In the genomic region with DNA sequence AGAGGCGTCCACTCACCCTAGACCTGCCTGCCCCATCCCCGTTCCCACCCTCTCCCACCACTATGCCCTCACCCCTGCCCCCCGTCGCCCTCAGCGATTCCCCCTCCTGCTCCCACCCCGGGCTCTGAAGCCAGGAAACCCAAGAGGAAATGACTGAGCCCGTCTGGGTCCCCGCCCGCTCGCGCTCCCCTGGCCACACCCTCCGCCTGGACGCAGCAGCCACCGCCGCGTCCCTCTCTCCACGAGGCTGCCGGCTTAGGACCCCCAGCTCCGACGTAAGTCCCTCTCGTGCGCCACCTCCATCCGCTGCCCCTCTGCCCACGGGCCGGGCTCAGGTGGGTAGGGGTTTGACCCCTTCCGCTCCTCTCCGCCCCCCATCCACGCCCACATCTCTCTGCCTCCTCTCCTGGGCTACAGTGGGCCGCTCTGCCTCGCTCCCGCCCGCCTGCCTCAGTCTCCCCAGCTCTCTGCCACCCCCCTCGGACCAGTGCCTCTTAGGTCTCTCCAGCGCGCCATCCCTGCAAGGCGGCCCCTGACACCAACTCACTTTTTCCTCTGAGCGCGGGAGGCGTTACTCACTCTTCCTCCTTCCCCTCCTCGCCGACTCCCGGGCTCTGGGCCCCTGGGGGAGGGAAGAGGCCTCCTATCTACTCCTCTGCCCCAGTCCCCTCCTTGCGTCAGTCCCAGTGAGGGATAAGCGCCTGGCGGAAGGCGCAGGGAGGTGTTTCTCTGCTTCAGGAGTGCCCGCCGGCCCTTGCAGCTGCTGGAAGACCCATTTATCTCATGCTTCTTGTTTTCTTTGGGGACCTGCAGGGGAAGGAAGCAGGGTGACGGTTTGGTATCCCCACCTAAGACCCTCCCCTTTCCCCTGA, we compare ENCODE assay signal across 8 cellular contexts. TPM values are rescaled to one million over a fixed set of nuclear protein-coding genes. Genes with fewer than 3 reads are reported as not detected.
DNase-seq lines count a peak whose midpoint lies in the region; ATAC-seq, FAIRE-seq and TF ChIP-seq lines count a peak whose summit lies in the region.

A gene with protein sequence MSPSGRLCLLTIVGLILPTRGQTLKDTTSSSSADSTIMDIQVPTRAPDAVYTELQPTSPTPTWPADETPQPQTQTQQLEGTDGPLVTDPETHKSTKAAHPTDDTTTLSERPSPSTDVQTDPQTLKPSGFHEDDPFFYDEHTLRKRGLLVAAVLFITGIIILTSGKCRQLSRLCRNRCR (plus strand): TSS at position 201 of the 872 bp plus-strand sequence. CDS start 816 bp downstream, outside the sequence.

- H2BK120ac ChIP-seq in H1 (replicated peaks; ENCODE audit: low read depth, low read length), result peak within 1 kb of the TSS; percentile 57

- peak within 1 kb of the TSS; percentile 38; the same call in 1 of the 2 replicates for H2AFZ ChIP-seq in H1 (ENCODE audit: low read length)

- TF ChIP-seq RAD21 in H1 (IDR thresholded peaks at IDR 0.05 in 1 of 2, conservative IDR thresholded peaks at IDR 0.05 in 1 of 2; ENCODE audit: low read depth in 2 of 2, low read length in 2 of 2), result no peak

- peak; percentile 77 for ATAC-seq in activated CD8-positive, alpha-beta T cell treated with anti-CD3 and anti-CD28 coated beads, Interleukin-2, amount 10 ng/mL, durations not matched to agents 7 days and 5 days
- peak; percentile 91 for ATAC-seq in mucosa of descending colon
- ATAC-seq in HG03097 (IDR thresholded peaks at IDR 0.05; ENCODE audit: low FRiP score, unreplicated experiment), result no peak

- no peak within 1 kb of the TSS for H2AK5ac ChIP-seq in H1 (ENCODE audit: low read depth, low read length)

- TF ChIP-seq POLR2A in H1 (IDR thresholded peaks at IDR 0.05; ENCODE audit: control extremely low read depth in 1 of 2, low read depth in 2 of 2, low read length in 2 of 2), result no peak

- peak within 1 kb of the TSS; percentile 96 for H3K27ac Mint-ChIP-seq in activated CD8-positive, alpha-beta T cell treated with anti-CD3 and anti-CD28 coated beads, Interleukin-2, amount 10 ng/mL, durations not matched to agents 7 days and 5 days

- POLR2A ChIA-PET in activated CD8-positive, alpha-beta T cell treated with anti-CD3 and anti-CD28 coated beads, Interleukin-2, amount 10 ng/mL, durations not matched to agents 7 days and 5 days (lab: Charles Lee), result interaction anchor here (0.6 to 2.2 kb wide), 12 partner anchors 8 to 114 kb away, joined by 3 to 18 read pairs (median 5); a partner anchor contains a TSS
- POLR2A ChIA-PET in H1 (lab: Charles Lee; ENCODE audit: partially characterized antibody), result interaction anchor here (0.7 to 5.6 kb wide), 16 partner anchors 9 to 113 kb away, joined by 3 to 67 read pairs (median 6); a partner anchor contains a TSS

- H4K91ac ChIP-seq in H1 (replicated peaks; ENCODE audit: insufficient read length, low read length), result peak within 1 kb of the TSS; percentile 92

- FAIRE-seq in H1 (lab: Jason Lieb, UNC), result no peak

- peaks cover 9% of the 10 kb centered on the region; the same call in 1 of the 2 replicates for H3K23me2 ChIP-seq in H1 (ENCODE audit: low read depth, low read length)

- peak within 1 kb of the TSS in 3 of 4 experiments; percentile 31 to 42 (median 34); a peak in 5 of 7 replicates for H3K9ac ChIP-seq in H1 (replicated peaks in 1 of 4; ENCODE audit: extremely low read depth in 1 of 4, low read depth in 3 of 4, low read length in 3 of 4)

- H3K4ac ChIP-seq in H1 (replicated peaks; ENCODE audit: insufficient read length, low read depth, low read length), result peak within 1 kb of the TSS; percentile 69

- DNase-seq in NCI-H146 (lab: John Stamatoyannopoulos, UW), result peak; percentile 17
- no peak for DNase-seq in NCI-H146 treated with DMSO at 0.1 percent for 48 hours (lab: John Stamatoyannopoulos, UW; ENCODE audit: unreplicated experiment)
- peak; percentile 31 for DNase-seq in NCI-H748 treated with DMSO at 0.1 percent for 48 hours (lab: John Stamatoyannopoulos, UW)
- DNase-seq in activated CD8-positive, alpha-beta T cell treated with anti-CD3 and anti-CD28 coated beads, Interleukin-2, amount 10 ng/mL, durations not matched to agents 7 days and 5 days, result peak; percentile 77
- DNase-seq in H1 (ENCODE audit: low read depth in 1 of 2, low spot score in 2 of 2), result peak in 1 of 2 experiments; percentile 72
- peak; percentile 66 to 88 (median 74) for DNase-seq in mucosa of descending colon
- DNase-seq in stimulated activated CD8-positive, alpha-beta memory T cell treated with anti-CD3 and anti-CD28 coated beads, Interleukin-4, amount 100 ng/mL, for 4 hours (ENCODE audit: low read depth in 2 of 2, low spot score in 1 of 2), result peak; percentile 63 to 74

- H3K18ac ChIP-seq in H1 (ENCODE audit: extremely low read depth, low read length), result peak within 1 kb of the TSS; percentile 95

- peak within 1 kb of the TSS; percentile 15; the same call in 1 of the 2 replicates for H2BK20ac ChIP-seq in H1 (ENCODE audit: low read length)

- H3K27ac ChIP-seq in H1 (ENCODE audit: low read depth, low read length), result peak within 1 kb of the TSS; percentile 21; the same call in 1 of the 2 replicates

- peak within 1 kb of the TSS; percentile 86; the same call in 1 of the 2 replicates for H2BK12ac ChIP-seq in H1 (ENCODE audit: low read depth, low read length)

- no peak for TF ChIP-seq EP300 in H1 (IDR thresholded peaks at IDR 0.05; ENCODE audit: borderline replicate concordance in 1 of 2, low read depth in 2 of 2, low read length in 2 of 2)

- peak in 1 of 3 experiments; percentile 3; a peak in 1 of 4 replicates for TF ChIP-seq CTCF in H1 (IDR thresholded peaks at IDR 0.05; ENCODE audit: control extremely low read depth in 1 of 3, insufficient read depth in 1 of 3, low read depth in 1 of 3, low read length in 3 of 3)
- no peak for TF ChIP-seq CTCF in mucosa of descending colon (IDR thresholded peaks at IDR 0.05)

- peaks cover 7% of the 10 kb centered on the region for H3K27me3 Mint-ChIP-seq in activated CD8-positive, alpha-beta T cell treated with anti-CD3 and anti-CD28 coated beads, Interleukin-2, amount 10 ng/mL, durations not matched to agents 7 days and 5 days (ENCODE audit: low read depth)

- WGBS in H1 (ENCODE audit: extremely low coverage in 1 of 2, insufficient coverage in 1 of 2, insufficient read length in 1 of 2, insufficient replicate concordance in 2 of 2, low coverage in 1 of 2, low lambda C conversion rate in 2 of 2, missing lambda C conversion rate in 1 of 2), 2 experiments, result 2% methylated on average over 46 of the region's 49 CpGs; no CpG with 5 or more reads in 1 of the 2 experiments

- no peaks in the 10 kb centered on the region for H3K9me3 Mint-ChIP-seq in activated CD8-positive, alpha-beta T cell treated with anti-CD3 and anti-CD28 coated beads, Interleukin-2, amount 10 ng/mL, durations not matched to agents 7 days and 5 days (ENCODE audit: insufficient read depth)

- H4K5ac ChIP-seq in H1 (ENCODE audit: insufficient read length, low read depth, low read length), result peak within 1 kb of the TSS; percentile 78

- H3K4me1 Mint-ChIP-seq in activated CD8-positive, alpha-beta T cell treated with anti-CD3 and anti-CD28 coated beads, Interleukin-2, amount 10 ng/mL, durations not matched to agents 7 days and 5 days (ENCODE audit: low read depth), result peaks cover 51% of the 10 kb centered on the region

- H3K4me3 ChIP-seq in H1 (ENCODE audit: extremely low read depth in 1 of 4, insufficient read depth in 2 of 4, low read depth in 3 of 4, low read length in 4 of 4) (peak within 1 kb of the TSS; percentile 68 to 80 (median 74)), mucosa of descending colon (peak within 1 kb of the TSS; percentile 34)

- no peaks in the 10 kb centered on the region for H3K9me3 ChIP-seq in H1 (ENCODE audit: insufficient read depth in 2 of 2, low read depth in 1 of 2, low read length in 1 of 2)
- no peaks in the 10 kb centered on the region for H3K9me3 ChIP-seq in mucosa of descending colon

- intact Hi-C loops in mucosa of descending colon (cut with DNase I, micrococcal nuclease), result no loop called here

- peaks cover 6% of the 10 kb centered on the region for H3K79me1 ChIP-seq in H1 (ENCODE audit: low read depth, low read length)

- peak within 1 kb of the TSS; percentile 97 for H3K4me3 Mint-ChIP-seq in activated CD8-positive, alpha-beta T cell treated with anti-CD3 and anti-CD28 coated beads, Interleukin-2, amount 10 ng/mL, durations not matched to agents 7 days and 5 days

- peaks cover 2 to 20% (median 10%) of the 10 kb centered on the region in 4 experiments; a peak in 6 of 8 replicates for H3K36me3 ChIP-seq in H1 (ENCODE audit: control insufficient read depth in 2 of 4, insufficient read depth in 4 of 4, low read length in 3 of 4)
- no peaks in the 10 kb centered on the region for H3K36me3 ChIP-seq in mucosa of descending colon (ENCODE audit: low read depth)

- peak within 1 kb of the TSS; percentile 13 for H3K14ac ChIP-seq in H1 (ENCODE audit: insufficient read length)

- H3K23ac ChIP-seq in H1 (ENCODE audit: insufficient read length), result no peak within 1 kb of the TSS

- peaks cover 55% of the 10 kb centered on the region for H3K36me3 Mint-ChIP-seq in activated CD8-positive, alpha-beta T cell treated with anti-CD3 and anti-CD28 coated beads, Interleukin-2, amount 10 ng/mL, durations not matched to agents 7 days and 5 days (ENCODE audit: low read depth)

- peaks cover 0 to 11% of the 10 kb centered on the region in 2 experiments; a peak in 1 of 4 replicates for H3K79me2 ChIP-seq in H1 (ENCODE audit: control insufficient read depth in 1 of 2, insufficient read depth in 2 of 2, low read length in 2 of 2)

- CTCF ChIA-PET in activated CD8-positive, alpha-beta T cell treated with anti-CD3 and anti-CD28 coated beads, Interleukin-2, amount 10 ng/mL, durations not matched to agents 7 days and 5 days (lab: Charles Lee), result interaction anchor here (0.6 to 3.8 kb wide), 18 partner anchors 8 to 331 kb away, joined by 3 to 67 read pairs (median 6); a partner anchor contains a TSS
- CTCF ChIA-PET in H1 (lab: Charles Lee; ENCODE audit: partially characterized antibody), result interaction anchor here (0.5 to 4.3 kb wide), 28 partner anchors 8 to 1445 kb away, joined by 3 to 60 read pairs (median 6); a partner anchor contains a TSS

- peaks cover 4 to 28% (median 19%) of the 10 kb centered on the region in 4 experiments for H3K4me1 ChIP-seq in H1 (replicated peaks in 1 of 4; ENCODE audit: control insufficient read depth in 3 of 4, insufficient read depth in 4 of 4, low read length in 3 of 4)
- no peaks in the 10 kb centered on the region for H3K4me1 ChIP-seq in mucosa of descending colon (ENCODE audit: low read depth)

- peak within 1 kb of the TSS; percentile 77; the same call in 1 of the 2 replicates for H2BK15ac ChIP-seq in H1 (ENCODE audit: low read length)

- H3K4me2 ChIP-seq in H1 (ENCODE audit: insufficient read depth in 1 of 2, low read depth in 2 of 2, low read length in 2 of 2), result peak within 1 kb of the TSS; percentile 82 to 91

- peak within 1 kb of the TSS; percentile 78 for H4K8ac ChIP-seq in H1 (ENCODE audit: extremely low read depth, insufficient read depth, low read length)

- H3K56ac ChIP-seq in H1 (replicated peaks; ENCODE audit: insufficient read length, low read depth, low read length), result peak within 1 kb of the TSS; percentile 63

- peak within 1 kb of the TSS; percentile 89; the same call in 1 of the 2 replicates for H2BK5ac ChIP-seq in H1 (ENCODE audit: low read depth, low read length)

- H4K20me1 ChIP-seq in H1 (replicated peaks in 1 of 2; ENCODE audit: control insufficient read depth in 1 of 2, insufficient read depth in 2 of 2, low read length in 2 of 2), result peaks cover 1 to 5% of the 10 kb centered on the region in 2 experiments

- peaks cover 0 to 5% (median 3%) of the 10 kb centered on the region in 4 experiments; a peak in 3 of 7 replicates for H3K27me3 ChIP-seq in H1 (replicated peaks in 1 of 4; ENCODE audit: control insufficient read depth in 3 of 4, extremely low read depth in 1 of 4, insufficient read depth in 3 of 4, low read length in 3 of 4)

RNA-seq across cellular contexts. Expression of the gene that starts here (rescaled TPM):
- 100 to 1,000 TPM; 338 to 384 TPM for total RNA-seq in activated CD8-positive, alpha-beta T cell treated with anti-CD3 and anti-CD28 coated beads, Interleukin-2, amount 10 ng/mL, durations not matched to agents 7 days and 5 days
- total RNA-seq in H1 (2021; fragmentation: NEBNext Ultra II Directional; extraction: Animal tissue kit (Norgen Biotek cat#: 25700)), result 99.0 and 104 TPM in 2 replicates
- polyA plus RNA-seq in H1 (2011; rRNA removed), result 167 and 191 TPM in 2 replicates
- polyA plus RNA-seq in H1 (2011; cell fraction: cytosol; rRNA removed), result 117 TPM
- polyA plus RNA-seq in H1 (2011; cell fraction: nucleus; rRNA removed), result 131 TPM
- 113 to 185 TPM (median 177 TPM) in 4 replicates for polyA plus RNA-seq in H1 (2012, experiment 1 of 2)
- 175 TPM for polyA plus RNA-seq in H1 (2012, experiment 2 of 2)
- 277 TPM for polyA plus RNA-seq in H1 (2013, experiment 1 of 2)
- 347 TPM for polyA plus RNA-seq in H1 (2013, experiment 2 of 2)
- 89.3 and 107 TPM in 2 replicates for polyA minus RNA-seq in H1 (2011; rRNA and poly(A)+ RNA removed)
- 89.5 TPM for polyA minus RNA-seq in H1 (2011; cell fraction: cytosol; rRNA and poly(A)+ RNA removed)
- 51.4 TPM for polyA minus RNA-seq in H1 (2011; cell fraction: nucleus; rRNA and poly(A)+ RNA removed)
- total RNA-seq in mucosa of descending colon, result 10 to 100 TPM in 2 of 3 donors, 1 to 10 TPM in 1; 9.1 to 20.8 (median 17.9) TPM
